Comparison of ENCODE assay signal across 8 cellular contexts in genomic region chr17:39699818-39700147, GRCh38. TPM values are rescaled to one million over a fixed set of nuclear protein-coding genes. Genes with fewer than 3 reads are reported as not detected.
DNase-seq lines count a peak whose midpoint lies in the region; ATAC-seq and TF ChIP-seq lines count a peak whose summit lies in the region.

TSS of gene ERBB2 (plus strand) at chr17:39700064. CDS start at chr17:39700239, 175 bp downstream.

- peak within 1 kb of the TSS; percentile 89 for H3K9ac ChIP-seq in skeletal muscle satellite cell (ENCODE audit: low read depth, low read length)

- no peak for TF ChIP-seq CTCF in cardiac fibroblast (IDR thresholded peaks at IDR 0.05; ENCODE audit: low read depth, low read length)

- peaks cover 16% of the 10 kb centered on the region for H3K4me1 ChIP-seq in skeletal muscle satellite cell (ENCODE audit: control insufficient read depth, insufficient read depth, low read length)

- H3K9me3 ChIP-seq in skeletal muscle satellite cell (replicated peaks; ENCODE audit: low read length) = no peaks in the 10 kb centered on the region

- H3K36me3 ChIP-seq in skeletal muscle satellite cell (ENCODE audit: insufficient read depth, low read length) = peaks cover 5% of the 10 kb centered on the region

- no peaks in the 10 kb centered on the region for H3K27me3 ChIP-seq in skeletal muscle satellite cell (ENCODE audit: control insufficient read depth, insufficient read depth, low read length)

- H3K4me3 ChIP-seq in cardiac fibroblast (replicated peaks in 1 of 2; ENCODE audit: low read depth in 2 of 2, low read length in 2 of 2) = peak within 1 kb of the TSS; percentile 71 to 85
- H3K4me3 ChIP-seq in skeletal muscle satellite cell (ENCODE audit: low read length) = peak within 1 kb of the TSS; percentile 91

- DNase-seq in HT1080 (ENCODE audit: low read depth) (peak; percentile 67), cardiac fibroblast (ENCODE audit: low read depth in 2 of 2) (peak; percentile 79 to 85), islet precursor cell (peak; percentile 94), NCI-H2171 treated with DMSO at 0.1 percent for 48 hours (lab: John Stamatoyannopoulos, UW) (no peak), cerebellar nuclear complex (lab: John Stamatoyannopoulos, UW) (no peak)

- ATAC-seq in GM19023 (IDR thresholded peaks at IDR 0.05; ENCODE audit: unreplicated experiment) = no peak
- ATAC-seq in HG03139 (IDR thresholded peaks at IDR 0.05; ENCODE audit: unreplicated experiment) = no peak

- H3K4me2 ChIP-seq in skeletal muscle satellite cell (ENCODE audit: low read length) = peak within 1 kb of the TSS; percentile 99

RNA-seq across cellular contexts. Expression of gene ERBB2, which starts in this region (rescaled TPM):
- total RNA-seq in HT1080 (2014; rRNA removed; shearing (Covaris generic)) = 17.1 and 17.8 TPM in 2 replicates
- 18.6 and 20.4 TPM in 2 replicates for polyA plus RNA-seq in HT1080 (2015; cell fraction: cytosol; rRNA removed)
- 43.2 and 44.2 TPM in 2 replicates for polyA plus RNA-seq in HT1080 (2015; cell fraction: nucleus; rRNA removed)
- total RNA-seq in skeletal muscle satellite cell (2012; rRNA removed) = 23.6 and 27.5 TPM in 2 replicates

Comparison
In these comparisons a context has a peak if more than half of its experiments do, and no peak if none do; other contexts are left out.
1. DNase-seq: peak in HT1080 (single experiment), cardiac fibroblast (2 of 2) and islet precursor cell (single experiment); none in NCI-H2171 treated with DMSO at 0.1 percent for 48 hours (single experiment) and cerebellar nuclear complex (0 of 2).